In the genomic region with DNA sequence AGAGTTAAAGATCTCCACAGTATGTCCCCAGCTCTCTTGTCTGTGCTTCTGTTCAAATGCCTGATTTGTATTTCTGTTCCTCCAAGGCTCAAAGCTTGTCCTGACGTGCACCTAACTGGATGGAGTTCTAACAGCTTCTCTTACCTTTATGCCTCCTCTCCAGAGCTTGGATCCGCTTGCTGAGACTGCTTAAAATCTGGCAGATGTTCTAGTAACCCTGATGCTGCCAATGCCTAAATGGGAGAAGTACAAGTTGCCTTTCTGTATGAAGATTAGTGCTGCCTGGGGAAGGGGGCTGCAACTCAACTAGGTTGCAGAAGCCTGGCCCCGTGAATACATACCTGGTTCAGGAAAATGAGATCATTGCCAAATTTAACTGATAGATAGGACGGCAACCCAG, we compare ENCODE assay signal across 24 cellular contexts.
DNase-seq lines count a peak whose midpoint lies in the region; TF ChIP-seq lines count a peak whose summit lies in the region.
"Had no signal": no experiment of that assay in that cellular context is flagged by ENCODE, and none has a peak within 500 bp of the region (broad histone marks: within the 10 kb centered on the region; RNA-seq: fewer than 3 reads in every experiment).

No MANE protein-coding gene starts in this region.

- TF ChIP-seq CTCF in osteoblast (IDR thresholded peaks at IDR 0.05; ENCODE audit: extremely low read depth, low read depth, low read length) = no peak
- TF ChIP-seq CTCF in uterus (IDR thresholded peaks at IDR 0.05) = no peak

- no peak overlapping the region for H3K4me2 ChIP-seq in osteoblast (ENCODE audit: insufficient read depth, low read length)
- H3K4me2 ChIP-seq: KMS-11 had no signal

- DNase-seq in NCI-H146 (lab: John Stamatoyannopoulos, UW) (peak; percentile 42), NCI-H146 treated with DMSO at 0.1 percent for 48 hours (lab: John Stamatoyannopoulos, UW; ENCODE audit: unreplicated experiment) (no peak), NCI-H1694 treated with DMSO at 0.1 percent for 48 hours (lab: John Stamatoyannopoulos, UW) (peak; percentile 73), osteoblast (ENCODE audit: insufficient read length, low spot score, missing footprints) (no peak), uterus (no peak), iPS-NIHi7 (ENCODE audit: extremely low spot score) (no peak), hepatic stellate cell (ENCODE audit: low spot score) (no peak)
- DNase-seq: activated CD4-positive, alpha-beta T cell treated with anti-CD3 and anti-CD28 coated beads, Interleukin-2, amount 10 ng/mL, durations not matched to agents 7 days and 5 days; activated gamma-delta T cell treated with Interleukin-2 at 50 U/mL for 16 hours; activated T-cell treated with anti-CD3 and anti-CD28 coated beads, Interleukin-2, amount 50 U/mL, for 4 hours; central memory CD4-positive, alpha-beta T cell; DND-41; naive thymus-derived CD8-positive, alpha-beta T cell; NCI-H1417 treated with DMSO at 0.1 percent for 48 hours; PC-3; SIG-M5; stimulated activated CD4-positive, alpha-beta T cell treated with anti-CD3 and anti-CD28 coated beads, Interleukin-2, amount 100 ng/mL, for 48 hours; T1000; WERI-Rb-1 had no signal

- H3K4me1 ChIP-seq in osteoblast (ENCODE audit: insufficient read depth, low read length) (no peaks in the 10 kb centered on the region), uterus (no peaks in the 10 kb centered on the region)
- H3K4me1 ChIP-seq: spleen had no signal

- H3K79me2 ChIP-seq in osteoblast (ENCODE audit: insufficient read depth, low read length) = no peaks in the 10 kb centered on the region

- no peaks in the 10 kb centered on the region for H4K20me1 ChIP-seq in osteoblast (ENCODE audit: insufficient read depth, low read length)

- no peak for TF ChIP-seq POLR2A in uterus (IDR thresholded peaks at IDR 0.05)

- peak overlapping the region; percentile 22 for H3K27ac ChIP-seq in angular gyrus (ENCODE audit: low read depth, low read length)
- H3K27ac ChIP-seq in osteoblast (ENCODE audit: low read depth, low read length) = no peak overlapping the region
- H3K27ac ChIP-seq in uterus = no peak overlapping the region
- H3K27ac ChIP-seq: 22Rv1, KMS-11, ovary, spleen, WERI-Rb-1 had no signal

- H2AFZ ChIP-seq in osteoblast (ENCODE audit: low read length) = peak overlapping the region; percentile 88

- H3K9me3 ChIP-seq in osteoblast (ENCODE audit: low read depth, low read length) (no peaks in the 10 kb centered on the region), uterus (no peaks in the 10 kb centered on the region)
- H3K9me3 ChIP-seq: ovary, spleen had no signal

- no peak overlapping the region for H3K4me3 ChIP-seq in osteoblast (ENCODE audit: insufficient read depth, low read length)
- H3K4me3 ChIP-seq in uterus = no peak overlapping the region
- H3K4me3 ChIP-seq: ovary, spleen had no signal

- intact Hi-C loops in uterus (cut with DNase I; ENCODE audit: low total_unique reads) = no loop called here

- H3K27me3 ChIP-seq in osteoblast (ENCODE audit: insufficient read depth, low read length) = no peaks in the 10 kb centered on the region
- H3K27me3 ChIP-seq in uterus = no peaks in the 10 kb centered on the region
- H3K27me3 ChIP-seq: ovary, spleen had no signal

- H3K36me3 ChIP-seq in osteoblast (ENCODE audit: insufficient read depth, low read length) (no peaks in the 10 kb centered on the region), uterus (peaks cover 0 to 2% of the 10 kb centered on the region in 2 donors)
- H3K36me3 ChIP-seq: ovary, spleen, WERI-Rb-1 had no signal

Comparison
In these comparisons a context has a peak if more than half of its experiments do, and no peak if none do; other contexts are left out.
1. DNase-seq: peak in NCI-H146 (single experiment) and NCI-H1694 treated with DMSO at 0.1 percent for 48 hours (single experiment); none in NCI-H146 treated with DMSO at 0.1 percent for 48 hours (single experiment), osteoblast (single experiment), uterus (0 of 2), iPS-NIHi7 (single experiment) and hepatic stellate cell (single experiment).